1 cellular context compared by ENCODE assay signal in the genomic region with DNA sequence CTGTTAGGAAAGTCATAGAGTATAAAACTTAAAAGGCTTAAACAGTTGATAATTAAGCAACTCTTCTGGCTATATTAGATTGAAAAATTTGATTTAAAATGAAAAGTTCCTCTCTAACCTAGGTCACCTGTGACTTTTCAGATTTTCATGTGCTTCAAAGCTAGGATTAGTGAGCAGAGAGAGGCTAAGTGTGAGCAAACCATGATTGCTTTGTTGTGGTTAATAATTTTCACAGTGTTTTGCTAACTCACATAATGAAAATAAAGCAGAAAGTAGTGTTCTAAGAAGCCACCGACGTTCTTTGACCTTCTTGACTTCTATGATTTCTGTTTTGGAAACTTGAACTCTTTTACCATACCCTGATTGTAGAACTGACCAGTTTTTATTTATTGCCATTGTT.
TF ChIP-seq lines count a peak whose summit lies in the region.

No MANE protein-coding gene starts in this region.

TF ChIP-seq in GM12878, 131 proteins besides CTCF, POLR2A, EP300 and RAD21 (continued from another document):
- TF ChIP-seq BCL11A (IDR thresholded peaks at IDR 0.05; ENCODE audit: low read depth, low read length), result no peak
